ENCODE assay signal across 8 cellular contexts in the genomic region with DNA sequence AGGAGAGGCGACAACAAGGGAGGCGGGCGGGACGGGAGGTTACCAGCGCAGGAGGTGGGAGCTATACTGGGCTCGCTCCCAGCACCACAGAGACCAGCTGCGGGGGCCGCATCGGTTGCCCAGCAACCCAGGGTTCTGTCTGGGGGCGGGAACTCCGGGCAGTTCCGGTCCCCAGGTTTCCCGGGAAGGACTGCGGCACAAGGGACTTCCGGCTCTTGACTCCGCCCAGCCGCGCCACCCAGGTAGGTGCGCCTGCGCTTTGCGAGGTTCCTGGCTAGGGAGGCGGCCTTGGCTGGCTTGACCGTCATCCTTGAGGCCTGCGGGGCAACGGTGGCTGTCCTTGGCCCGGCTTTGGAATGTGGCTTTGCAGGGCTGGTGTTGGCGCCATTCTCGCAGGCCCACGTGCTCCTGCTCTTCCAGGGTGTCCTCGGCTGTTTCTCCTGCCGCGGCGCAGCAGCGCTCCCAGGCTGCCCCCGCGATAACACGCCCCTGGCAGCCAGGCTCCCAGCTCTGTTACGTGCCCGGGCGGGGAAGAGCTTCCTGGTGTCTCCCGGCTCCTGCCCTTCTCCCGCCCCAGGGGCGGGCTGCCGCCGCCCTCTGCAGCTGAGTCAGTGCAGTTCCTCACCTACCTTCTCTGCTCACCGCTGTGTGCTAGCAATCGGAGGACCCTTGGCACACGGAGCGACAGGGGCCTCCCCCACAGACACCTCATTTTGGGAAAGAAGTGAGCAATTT. TPM values are rescaled to one million over a fixed set of nuclear protein-coding genes. Genes with fewer than 3 reads are reported as not detected.
DNase-seq lines count a peak whose midpoint lies in the region; ATAC-seq, FAIRE-seq and TF ChIP-seq lines count a peak whose summit lies in the region.

A gene with protein sequence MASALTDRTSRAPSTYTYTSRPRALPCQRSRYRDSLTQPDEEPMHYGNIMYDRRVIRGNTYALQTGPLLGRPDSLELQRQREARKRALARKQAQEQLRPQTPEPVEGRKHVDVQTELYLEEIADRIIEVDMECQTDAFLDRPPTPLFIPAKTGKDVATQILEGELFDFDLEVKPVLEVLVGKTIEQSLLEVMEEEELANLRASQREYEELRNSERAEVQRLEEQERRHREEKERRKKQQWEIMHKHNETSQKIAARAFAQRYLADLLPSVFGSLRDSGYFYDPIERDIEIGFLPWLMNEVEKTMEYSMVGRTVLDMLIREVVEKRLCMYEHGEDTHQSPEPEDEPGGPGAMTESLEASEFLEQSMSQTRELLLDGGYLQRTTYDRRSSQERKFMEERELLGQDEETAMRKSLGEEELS (minus strand): TSS at position 534 of the 735 bp plus-strand sequence. CDS start 652 bp downstream, outside the sequence.

- H3K4me1 ChIP-seq in kidney (ENCODE audit: control insufficient read depth in 1 of 2, insufficient read depth in 1 of 2, low read depth in 1 of 2, low read length in 2 of 2): peaks cover 0 to 8% of the 10 kb centered on the region in 2 donors

- intact Hi-C loops in kidney (cut with DNase I): loop anchor here (10.0 kb wide), 1 partner anchor 135 kb away; no protein-coding TSS in a partner anchor

- peak within 1 kb of the TSS; percentile 84 to 89 for H3K9ac ChIP-seq in kidney (ENCODE audit: low read length in 2 of 2)

- FAIRE-seq in kidney (lab: Jason Lieb, UNC): peak; percentile 32

- H3K4me3 ChIP-seq in kidney (ENCODE audit: low read length in 2 of 2): peak within 1 kb of the TSS; percentile 90 to 91

- peak; percentile 92 for DNase-seq in Ammon's horn (ENCODE audit: low spot score)
- DNase-seq in NCI-H446 (lab: John Stamatoyannopoulos, UW): peak; percentile 78 to 94
- DNase-seq in activated CD4-positive, CD25-positive, alpha-beta regulatory T cell treated with anti-CD3 and anti-CD28 coated beads, Interleukin-2, amount 50 U/mL, for 72 hours: peak; percentile 91
- DNase-seq in cerebellum (ENCODE audit: low spot score): peak; percentile 97
- peak; percentile 98 for DNase-seq in kidney
- DNase-seq in stimulated activated CD4-positive, alpha-beta T cell treated with anti-CD3 and anti-CD28 coated beads, Interleukin-15, amount 100 ng/mL, for 1 hour (ENCODE audit: low read depth in 1 of 2, low spot score in 1 of 2): peak; percentile 74 to 88

- H3K27ac ChIP-seq in kidney (ENCODE audit: low read depth in 2 of 2, low read length in 2 of 2): peak within 1 kb of the TSS; percentile 88 to 92

- H3K36me3 ChIP-seq in kidney (ENCODE audit: control insufficient read depth in 1 of 2, insufficient read depth in 2 of 2, low read length in 2 of 2): no peaks in the 10 kb centered on the region

- ATAC-seq in GM19043 (IDR thresholded peaks at IDR 0.05; ENCODE audit: low read depth, unreplicated experiment): peak; percentile 91
- peak; percentile 93 for ATAC-seq in HG03354 (IDR thresholded peaks at IDR 0.05; ENCODE audit: poor library complexity, severe bottlenecking, unreplicated experiment)

- no peaks in the 10 kb centered on the region for H3K9me3 ChIP-seq in kidney (ENCODE audit: control insufficient read depth in 1 of 2, low read length in 2 of 2)

- peak; percentile 21 for TF ChIP-seq CTCF in kidney (IDR thresholded peaks at IDR 0.05; ENCODE audit: borderline replicate concordance, extremely low read depth, insufficient read depth)

RNA-seq across cellular contexts. Expression of the gene that starts here (rescaled TPM):
- total RNA-seq in cerebellum: 11.3 TPM
- total RNA-seq in kidney: 20.2 TPM
- 5.5 TPM for polyA plus RNA-seq in kidney (ENCODE audit: insufficient read depth, low read depth, low replicate concordance)

Comparison
In these comparisons a context has a peak if more than half of its experiments do, and no peak if none do; other contexts are left out.
1. Peak in every context shown above with its lines: DNase-seq, ATAC-seq, H3K4me3 ChIP-seq and H3K27ac ChIP-seq.